In the genomic region with DNA sequence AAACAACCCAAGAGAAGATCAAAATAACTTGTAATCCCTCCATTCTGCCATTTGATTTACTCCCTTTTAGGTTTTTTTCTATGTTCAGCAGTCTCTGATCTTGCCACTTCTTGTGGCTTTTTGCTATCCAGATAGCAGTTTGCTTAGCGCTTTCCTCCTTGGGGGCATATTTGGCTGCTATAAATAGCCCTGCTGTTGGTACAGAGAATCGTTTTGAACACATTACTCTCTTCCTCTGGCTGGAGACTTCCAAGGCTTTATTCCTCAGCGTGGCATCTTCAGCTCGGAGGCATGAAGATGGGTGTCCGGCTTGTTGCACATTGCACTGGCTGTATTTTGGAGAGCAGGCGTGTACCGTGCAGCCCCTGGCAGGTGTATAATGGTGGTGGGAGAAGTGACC, we compare ENCODE assay signal across 16 cellular contexts. TPM values are rescaled to one million over a fixed set of nuclear protein-coding genes. Genes with fewer than 3 reads are reported as not detected.
"Had no signal": no experiment of that assay in that cellular context is flagged by ENCODE, and none has a peak within 500 bp of the region (broad histone marks: within the 10 kb centered on the region; RNA-seq: fewer than 3 reads in every experiment).

No MANE protein-coding gene starts in this region.

- H3K4me3 Mint-ChIP-seq: activated T-cell treated with anti-CD3 and anti-CD28 coated beads, Interleukin-2, amount 50 U/mL, for 4 hours; natural killer cell treated with Interleukin-12 subunit alpha and Interleukin-12 subunit beta and Interleukin-15 and Interleukin-18, amount 100 ng/mL, for 72 hours; T-helper 2 cell treated with Interferon-gamma antibody and Interleukin-4, amounts not matched to agents 5 μg/mL and 100 μg/mL, for 36 hours; type B pancreatic cell had no signal

- H3K9me3 ChIP-seq: body of pancreas, heart left ventricle, mucosa of descending colon had no signal

- DNase-seq: activated CD4-positive, alpha-beta T cell treated with anti-CD3 and anti-CD28 coated beads for 1 hour; activated CD4-positive, alpha-beta T cell treated with anti-CD3 and anti-CD28 coated beads, Interleukin-2, amount 50 U/mL, for 48 hours; activated effector memory CD4-positive, alpha-beta T cell treated with anti-CD3 and anti-CD28 coated beads, Interleukin-2, amount 50 U/mL, for 16 hours; activated T-cell treated with anti-CD3 and anti-CD28 coated beads, Interleukin-2, amount 50 U/mL, for 4 hours; amniotic stem cell; body of pancreas; cerebellar nuclear complex; dermis blood vessel endothelial cell; foreskin keratinocyte; mammary epithelial cell; mucosa of descending colon had no signal

- H3K4me1 ChIP-seq: body of pancreas, foreskin keratinocyte had no signal

- H3K27ac Mint-ChIP-seq: activated naive CD4-positive, alpha-beta T cell treated with anti-CD3 and anti-CD28 coated beads, Interleukin-2, amount 50 U/mL, for 72 hours; natural killer cell treated with Interleukin-12 subunit alpha and Interleukin-12 subunit beta and Interleukin-15 and Interleukin-18, amount 100 ng/mL, for 72 hours; T-helper 2 cell treated with Interferon-gamma antibody and Interleukin-4, amounts not matched to agents 5 μg/mL and 100 μg/mL, for 36 hours; type B pancreatic cell had no signal

- H3K27me3 ChIP-seq: body of pancreas, heart left ventricle had no signal

- H3K9me3 Mint-ChIP-seq: activated T-cell treated with anti-CD3 and anti-CD28 coated beads, Interleukin-2, amount 50 U/mL, for 4 hours; natural killer cell treated with Interleukin-12 subunit alpha and Interleukin-12 subunit beta and Interleukin-15 and Interleukin-18, amount 100 ng/mL, for 72 hours; T-helper 2 cell treated with Interferon-gamma antibody and Interleukin-4, amounts not matched to agents 5 μg/mL and 100 μg/mL, for 36 hours; type B pancreatic cell had no signal

- H3K27ac ChIP-seq: body of pancreas, foreskin keratinocyte had no signal

- H3K36me3 Mint-ChIP-seq: activated naive CD4-positive, alpha-beta T cell treated with anti-CD3 and anti-CD28 coated beads, Interleukin-2, amount 50 U/mL, for 72 hours; natural killer cell treated with Interleukin-12 subunit alpha and Interleukin-12 subunit beta and Interleukin-15 and Interleukin-18, amount 100 ng/mL, for 72 hours; type B pancreatic cell had no signal

- H3K4me3 ChIP-seq: body of pancreas, heart left ventricle, mucosa of descending colon had no signal

RNA-seq across cellular contexts. Expression of gene HMCN2, which starts 38.6 kb away (rescaled TPM):
- total RNA-seq: activated naive CD4-positive, alpha-beta T cell treated with anti-CD3 and anti-CD28 coated beads, Interleukin-2, amount 50 U/mL, for 72 hours; foreskin keratinocyte; natural killer cell treated with Interleukin-12 subunit alpha and Interleukin-12 subunit beta and Interleukin-15 and Interleukin-18, amount 100 ng/mL, for 72 hours had no signal
- polyA plus RNA-seq: foreskin keratinocyte had no signal
